ENCODE assay signal across 22 cellular contexts in the genomic region with DNA sequence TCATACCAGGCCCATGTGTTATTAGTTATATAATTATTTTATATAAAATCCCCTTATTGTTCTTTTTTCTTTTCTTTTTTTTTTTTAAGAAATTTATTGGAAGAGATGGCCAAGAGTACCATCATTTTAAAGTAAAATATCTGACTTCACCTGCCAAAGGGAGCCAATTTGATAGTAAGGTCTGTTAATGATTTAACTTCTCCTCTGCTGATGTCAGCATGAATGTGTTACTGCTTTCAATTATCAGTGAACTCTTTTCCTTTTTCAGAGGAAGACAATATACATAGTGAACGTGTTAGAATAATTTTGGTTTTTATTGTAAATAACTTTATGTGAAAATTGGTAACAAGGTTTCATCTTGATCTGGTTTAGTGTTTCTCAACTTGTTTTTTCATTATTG.
DNase-seq lines count a peak whose midpoint lies in the region; ATAC-seq, FAIRE-seq and TF ChIP-seq lines count a peak whose summit lies in the region.
"Had no signal": no experiment of that assay in that cellular context is flagged by ENCODE, and none has a peak within 500 bp of the region (broad histone marks: within the 10 kb centered on the region; RNA-seq: fewer than 3 reads in every experiment).

No MANE protein-coding gene starts in this region.

- H3K4me2 ChIP-seq in HepG2 (ENCODE audit: low read depth, low read length): no peak overlapping the region
- H3K4me2 ChIP-seq: A549; BLaER1 treated with 17β-estradiol and CSF1 and Interleukin-3, amounts not matched to agents 10 nM and 100 nM had no signal

- H3K79me2 ChIP-seq in HepG2 (ENCODE audit: insufficient read depth, low read length): no peaks in the 10 kb centered on the region

- H3K4me3 ChIP-seq in liver (ENCODE audit: low read depth in 1 of 3, low read length in 3 of 3) (no peak overlapping the region), HepG2 (replicated peaks in 1 of 3; ENCODE audit: insufficient read depth in 1 of 3, low read depth in 2 of 3, low read length in 3 of 3) (no peak overlapping the region), kidney (ENCODE audit: low read length in 2 of 2) (no peak overlapping the region), small intestine (ENCODE audit: low read depth in 1 of 2, low read length in 2 of 2) (no peak overlapping the region)
- H3K4me3 ChIP-seq: A549; BLaER1 treated with 17β-estradiol and CSF1 and Interleukin-3, amounts not matched to agents 10 nM and 100 nM had no signal

- BruUV-seq in HepG2 (replicated peaks; lab: Mats Ljungman, UMichigan): no TSS peak

- intact Hi-C loops in HepG2 (cut with micrococcal nuclease; ENCODE audit: unreplicated experiment) (no loop called here), kidney (cut with DNase I) (no loop called here)

- H3K4me1 ChIP-seq in liver (ENCODE audit: control insufficient read depth in 4 of 4, insufficient read depth in 4 of 4, low read length in 3 of 4): peaks cover 0 to 12% (median 0%) of the 10 kb centered on the region in 4 donors
- no peaks in the 10 kb centered on the region for H3K4me1 ChIP-seq in HepG2 (ENCODE audit: insufficient read depth, low read length)
- H3K4me1 ChIP-seq in kidney (ENCODE audit: control insufficient read depth in 1 of 2, insufficient read depth in 1 of 2, low read depth in 1 of 2, low read length in 2 of 2): no peaks in the 10 kb centered on the region
- H3K4me1 ChIP-seq in small intestine (ENCODE audit: control insufficient read depth in 2 of 2, insufficient read depth in 1 of 2, low read depth in 1 of 2, low read length in 1 of 2): peaks cover 0 to 2% of the 10 kb centered on the region in 2 donors
- H3K4me1 ChIP-seq: A549; BLaER1 treated with 17β-estradiol and CSF1 and Interleukin-3, amounts not matched to agents 10 nM and 100 nM; Caco-2 had no signal

- H3K27ac ChIP-seq in liver (ENCODE audit: low read depth in 1 of 2, low read length in 2 of 2) (peak overlapping the region; percentile 43 to 51), HepG2 (ENCODE audit: extremely low read length, insufficient read depth, low read length) (no peak overlapping the region), kidney (ENCODE audit: low read depth in 2 of 2, low read length in 2 of 2) (no peak overlapping the region), small intestine (ENCODE audit: low read depth in 1 of 2, low read length in 1 of 2) (no peak overlapping the region)
- H3K27ac ChIP-seq: 22Rv1; A549; BLaER1 treated with 17β-estradiol and CSF1 and Interleukin-3, amounts not matched to agents 10 nM and 100 nM; C4-2B had no signal

- H3K9ac ChIP-seq in liver (ENCODE audit: low read depth in 1 of 2, low read length in 2 of 2): no peak overlapping the region
- no peak overlapping the region for H3K9ac ChIP-seq in HepG2 (ENCODE audit: insufficient read depth, low read depth, low read length)
- H3K9ac ChIP-seq in kidney (ENCODE audit: low read length in 2 of 2): no peak overlapping the region
- H3K9ac ChIP-seq: BLaER1 treated with 17β-estradiol and CSF1 and Interleukin-3, amounts not matched to agents 10 nM and 100 nM had no signal

- TF ChIP-seq EP300 in HepG2 (IDR thresholded peaks at IDR 0.05; ENCODE audit: low read depth in 2 of 2, low read length in 2 of 2) (no peak), HepG2 (CRISPR knock-in tag; IDR thresholded peaks at IDR 0.05; ENCODE audit: borderline replicate concordance) (no peak)

- POLR2A ChIA-PET in HepG2 (lab: Yijun Ruan, JAX): no interaction called here

- DNase-seq in HepG2 (ENCODE audit: low spot score) (no peak), kidney (no peak), left lobe of liver (ENCODE audit: low spot score) (no peak), small intestine (peak; percentile 45), cerebellar cortex (ENCODE audit: low spot score) (no peak)
- DNase-seq: AML-193; Caco-2; Calu3; CD4-positive, alpha-beta T cell; CD8-positive, alpha-beta T cell; DMS79 treated with DMSO at 0.1 percent for 48 hours; GF-D8 had no signal

- H4K20me1 ChIP-seq in HepG2 (ENCODE audit: insufficient read depth, low read length): no peaks in the 10 kb centered on the region
- H4K20me1 ChIP-seq: BLaER1 treated with 17β-estradiol and CSF1 and Interleukin-3, amounts not matched to agents 10 nM and 100 nM had no signal

- no peaks in the 10 kb centered on the region for H3K9me3 ChIP-seq in liver (ENCODE audit: control insufficient read depth in 4 of 4, low read length in 3 of 4)
- no peaks in the 10 kb centered on the region for H3K9me3 ChIP-seq in HepG2 (ENCODE audit: low read length)
- no peaks in the 10 kb centered on the region for H3K9me3 ChIP-seq in kidney (ENCODE audit: control insufficient read depth in 1 of 2, low read length in 2 of 2)
- H3K9me3 ChIP-seq in small intestine (ENCODE audit: control insufficient read depth, low read depth): no peaks in the 10 kb centered on the region
- H3K9me3 ChIP-seq: A549; BLaER1 treated with 17β-estradiol and CSF1 and Interleukin-3, amounts not matched to agents 10 nM and 100 nM; Caco-2 had no signal

- in situ Hi-C loops in HepG2 (cut with HindIII; ENCODE audit: extremely low pct_ligation_motif_present, low pct_unique_long_range_greater_than_20kb): no loop called here

- TF ChIP-seq RAD21 in liver (IDR thresholded peaks at IDR 0.05) (peak in 1 of 2 donors; percentile 6), HepG2 (CRISPR knock-in tag; IDR thresholded peaks at IDR 0.05) (no peak)

- no peak for FAIRE-seq in HepG2 (lab: Jason Lieb, UNC)
- peak; percentile 13 for FAIRE-seq in kidney (lab: Jason Lieb, UNC)
- no peak for FAIRE-seq in small intestine (lab: Jason Lieb, UNC)
- FAIRE-seq: A549, D721Med, G401.6, GM12891 had no signal

- no peak overlapping the region for H2AFZ ChIP-seq in HepG2 (ENCODE audit: low read length)

- WGBS in liver: 23% methylated on average over 1 of the region's 1 CpG
- 0% methylated on average over 1 of the region's 1 CpG for WGBS in HepG2 (ENCODE audit: low lambda C conversion rate)
- 9 to 44% (median 10%) methylated on average over 1 of the region's 1 CpG for WGBS in small intestine, 3 donors

- H3K36me3 ChIP-seq in liver (ENCODE audit: control insufficient read depth in 4 of 4, insufficient read depth in 3 of 4, low read depth in 1 of 4, low read length in 3 of 4) (no peaks in the 10 kb centered on the region), HepG2 (replicated peaks in 1 of 2; ENCODE audit: control insufficient read depth in 1 of 2, insufficient read depth in 2 of 2, low read length in 2 of 2) (no peaks in the 10 kb centered on the region), kidney (ENCODE audit: control insufficient read depth in 1 of 2, insufficient read depth in 2 of 2, low read length in 2 of 2) (no peaks in the 10 kb centered on the region), small intestine (ENCODE audit: control insufficient read depth in 2 of 2, insufficient read depth in 2 of 2, low read length in 2 of 2) (no peaks in the 10 kb centered on the region)
- H3K36me3 ChIP-seq: BLaER1 treated with 17β-estradiol and CSF1 and Interleukin-3, amounts not matched to agents 10 nM and 100 nM had no signal

- no peaks in the 10 kb centered on the region for H3K27me3 ChIP-seq in liver (ENCODE audit: control insufficient read depth in 4 of 4, insufficient read depth in 4 of 4, low read length in 3 of 4)
- H3K27me3 ChIP-seq in HepG2 (ENCODE audit: control insufficient read depth in 1 of 2, insufficient read depth in 2 of 2, low read length in 2 of 2): no peaks in the 10 kb centered on the region
- no peaks in the 10 kb centered on the region for H3K27me3 ChIP-seq in small intestine (ENCODE audit: control insufficient read depth in 2 of 2, insufficient read depth in 2 of 2, low read length in 2 of 2)
- H3K27me3 ChIP-seq: BLaER1 treated with 17β-estradiol and CSF1 and Interleukin-3, amounts not matched to agents 10 nM and 100 nM had no signal

- ATAC-seq in HepG2 (no peak), left lobe of liver (peak; percentile 88), GM18907 (IDR thresholded peaks at IDR 0.05; ENCODE audit: unreplicated experiment) (no peak)
- ATAC-seq in activated CD4-positive, CD25-positive, alpha-beta regulatory T cell treated with anti-CD3 and anti-CD28 coated beads, Interleukin-2, amount 50 U/mL, for 24 hours: no peak
- ATAC-seq: A549; CD8-positive, alpha-beta T cell had no signal

- TF ChIP-seq POLR2A in HepG2 (IDR thresholded peaks at IDR 0.05; ENCODE audit: insufficient read depth in 1 of 2, low read depth in 2 of 2, low read length in 2 of 2): no peak

- CTCF ChIA-PET in HepG2 (lab: Yijun Ruan, JAX; ENCODE audit: low intra/inter-chr PET ratio, low total read pairs): no interaction called here

- TF ChIP-seq CTCF in liver (IDR thresholded peaks at IDR 0.05; ENCODE audit: low read depth, low read length, missing input control): no peak
- TF ChIP-seq CTCF in HepG2 (CRISPR knock-in tag; IDR thresholded peaks at IDR 0.05): no peak
- TF ChIP-seq CTCF in kidney (IDR thresholded peaks at IDR 0.05; ENCODE audit: borderline replicate concordance, extremely low read depth, insufficient read depth): no peak

TF ChIP-seq in liver, 16 proteins besides CTCF, POLR2A, EP300 and RAD21:
- TF ChIP-seq TAF1 (conservative IDR thresholded peaks at IDR 0.05) (no peak), EGR1 (IDR thresholded peaks at IDR 0.05; ENCODE audit: low read depth in 2 of 2) (no peak), YY1 (IDR thresholded peaks at IDR 0.05) (no peak), HNF4A (conservative IDR thresholded peaks at IDR 0.05) (peak in 1 of 2 donors; percentile 26), JUND (IDR thresholded peaks at IDR 0.05) (no peak), FOXA1 (IDR thresholded peaks at IDR 0.05) (no peak), SP1 (IDR thresholded peaks at IDR 0.05) (no peak)
- TF ChIP-seq, protein P1, sequence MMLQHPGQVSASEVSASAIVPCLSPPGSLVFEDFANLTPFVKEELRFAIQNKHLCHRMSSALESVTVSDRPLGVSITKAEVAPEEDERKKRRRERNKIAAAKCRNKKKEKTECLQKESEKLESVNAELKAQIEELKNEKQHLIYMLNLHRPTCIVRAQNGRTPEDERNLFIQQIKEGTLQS (IDR thresholded peaks at IDR 0.05): no peak
TF ChIP-seq in liver: peak in this region for 1.

TF ChIP-seq in HepG2, 621 proteins besides CTCF, POLR2A, EP300 and RAD21 (continues in another document):
- TF ChIP-seq MAFK (conservative IDR thresholded peaks at IDR 0.05 in 1 of 2, IDR thresholded peaks at IDR 0.05 in 1 of 2; ENCODE audit: low read length in 2 of 2): 0 out of 4 replicates have a peak, but pooled peaks of 1 of the 2 experiments have one; percentile 8
- TF ChIP-seq ATRX (CRISPR knock-in tag; IDR thresholded peaks at IDR 0.05; ENCODE audit: borderline replicate concordance): no peak

Comparison
In these comparisons a context has a peak if more than half of its experiments do, and no peak if none do; other contexts are left out.
1. H3K27ac ChIP-seq: peak in liver (2 of 2); none in HepG2 (single experiment), kidney (0 of 2) and small intestine (0 of 2).